Comparison of ENCODE assay signal across 27 cellular contexts in genomic region chr15:40637221-40637745, GRCh38.
"Had no signal": no experiment of that assay in that cellular context is flagged by ENCODE, and none has a peak within 500 bp of the region (broad histone marks: within the 10 kb centered on the region; RNA-seq: fewer than 3 reads in every experiment).

No MANE protein-coding gene starts in this region.

- H3K27me3 Mint-ChIP-seq: activated CD8-positive, alpha-beta T cell treated with anti-CD3 and anti-CD28 coated beads for 36 hours; activated naive CD4-positive, alpha-beta T cell treated with anti-CD3 and anti-CD28 coated beads, Interleukin-2, amount 50 U/mL, for 24 hours; activated naive CD8-positive, alpha-beta T cell treated with anti-CD3 and anti-CD28 coated beads, Interleukin-2, amount 10 ng/mL, durations not matched to agents 7 days and 5 days; activated T-cell treated with anti-CD3 and anti-CD28 coated beads, Interleukin-2, amount 50 U/mL, for 24 hours; central memory CD8-positive, alpha-beta T cell had no signal

- H3K27ac Mint-ChIP-seq: activated CD8-positive, alpha-beta T cell treated with anti-CD3 and anti-CD28 coated beads for 36 hours; activated naive CD4-positive, alpha-beta T cell treated with anti-CD3 and anti-CD28 coated beads, Interleukin-2, amount 50 U/mL, for 24 hours; activated naive CD8-positive, alpha-beta T cell treated with anti-CD3 and anti-CD28 coated beads, Interleukin-2, amount 10 ng/mL, durations not matched to agents 7 days and 5 days; activated T-cell treated with anti-CD3 and anti-CD28 coated beads, Interleukin-2, amount 50 U/mL, for 24 hours; activated T-helper 2 cell treated with anti-CD3 and anti-CD28 coated beads, Interferon-gamma antibody, Interleukin-2, Interleukin-4, amounts not matched to agents 10 μg/mL and 5 μg/mL and 100 μg/mL, durations not matched to agents 14 hours and 24 hours and 36 hours; T-helper 1 cell treated with Interleukin-12 subunit alpha and Interleukin-12 subunit beta and Interleukin-4 antibody, amounts not matched to agents 30 μg/mL and 1 μg/mL, for 36 hours; T-helper 2 cell treated with Interferon-gamma antibody and Interleukin-4, amounts not matched to agents 5 μg/mL and 100 μg/mL, for 36 hours had no signal

- H3K36me3 ChIP-seq: cardiac muscle cell had no signal

- H3K4me3 ChIP-seq: cardiac muscle cell, coronary artery had no signal

- H3K9me3 Mint-ChIP-seq: activated CD8-positive, alpha-beta T cell treated with anti-CD3 and anti-CD28 coated beads for 36 hours; activated naive CD4-positive, alpha-beta T cell treated with anti-CD3 and anti-CD28 coated beads, Interleukin-2, amount 50 U/mL, for 24 hours; activated naive CD8-positive, alpha-beta T cell treated with anti-CD3 and anti-CD28 coated beads, Interleukin-2, amount 10 ng/mL, durations not matched to agents 7 days and 5 days; activated T-cell treated with anti-CD3 and anti-CD28 coated beads, Interleukin-2, amount 50 U/mL, for 24 hours; activated T-helper 2 cell treated with anti-CD3 and anti-CD28 coated beads, Interferon-gamma antibody, Interleukin-2, Interleukin-4, amounts not matched to agents 10 μg/mL and 5 μg/mL and 100 μg/mL, durations not matched to agents 14 hours and 24 hours and 36 hours; central memory CD8-positive, alpha-beta T cell; T-helper 1 cell treated with Interleukin-12 subunit alpha and Interleukin-12 subunit beta and Interleukin-4 antibody, amounts not matched to agents 30 μg/mL and 1 μg/mL, for 36 hours; T-helper 2 cell treated with Interferon-gamma antibody and Interleukin-4, amounts not matched to agents 5 μg/mL and 100 μg/mL, for 36 hours had no signal

- H3K36me3 Mint-ChIP-seq: activated naive CD4-positive, alpha-beta T cell treated with anti-CD3 and anti-CD28 coated beads, Interleukin-2, amount 50 U/mL, for 24 hours had no signal

- ATAC-seq: activated CD8-positive, alpha-beta T cell treated with anti-CD3 and anti-CD28 coated beads for 36 hours; Panc1 had no signal

- H3K27me3 ChIP-seq: cardiac muscle cell had no signal

- H3K4me3 Mint-ChIP-seq: activated CD8-positive, alpha-beta T cell treated with anti-CD3 and anti-CD28 coated beads for 36 hours; activated naive CD4-positive, alpha-beta T cell treated with anti-CD3 and anti-CD28 coated beads, Interleukin-2, amount 50 U/mL, for 24 hours; activated naive CD8-positive, alpha-beta T cell treated with anti-CD3 and anti-CD28 coated beads, Interleukin-2, amount 10 ng/mL, durations not matched to agents 7 days and 5 days; activated T-cell treated with anti-CD3 and anti-CD28 coated beads, Interleukin-2, amount 50 U/mL, for 24 hours; central memory CD8-positive, alpha-beta T cell; T-helper 1 cell treated with Interleukin-12 subunit alpha and Interleukin-12 subunit beta and Interleukin-4 antibody, amounts not matched to agents 30 μg/mL and 1 μg/mL, for 36 hours; T-helper 2 cell treated with Interferon-gamma antibody and Interleukin-4, amounts not matched to agents 5 μg/mL and 100 μg/mL, for 36 hours had no signal

- H3K4me1 Mint-ChIP-seq: activated naive CD4-positive, alpha-beta T cell treated with anti-CD3 and anti-CD28 coated beads, Interleukin-2, amount 50 U/mL, for 24 hours; central memory CD8-positive, alpha-beta T cell had no signal

- DNase-seq: activated CD4-positive, alpha-beta T cell treated with anti-CD3 and anti-CD28 coated beads for 1 hour; activated CD4-positive, alpha-beta T cell treated with anti-CD3 and anti-CD28 coated beads for 48 hours; activated CD4-positive, CD25-positive, alpha-beta regulatory T cell; activated CD8-positive, alpha-beta T cell treated with anti-CD3 and anti-CD28 coated beads for 36 hours; activated gamma-delta T cell; activated naive CD4-positive, alpha-beta T cell treated with Interleukin-2 at 50 U/mL for 16 hours; activated naive CD8-positive, alpha-beta T cell treated with anti-CD3 and anti-CD28 coated beads, Interleukin-2, amount 10 ng/mL, durations not matched to agents 7 days and 5 days; activated T-cell treated with anti-CD3 and anti-CD28 coated beads, Interleukin-2, amount 50 U/mL, for 24 hours; anterior cingulate cortex; KG1; NCI-H1048; NCI-H1105 treated with DMSO at 0.1 percent for 48 hours; NCI-H1436; NCI-H1694 treated with DMSO at 0.1 percent for 48 hours; NCI-H2029; NCI-H345; NCI-H524 treated with DMSO at 0.1 percent for 48 hours; RPMI8226; SHP77 treated with DMSO at 0.1 percent for 48 hours had no signal

- H3K27ac ChIP-seq: cardiac muscle cell, coronary artery had no signal
